ENCODE assay signal across 7 cellular contexts in genomic region chr10:73591935-73592699, GRCh38. TPM values are rescaled to one million over a fixed set of nuclear protein-coding genes. Genes with fewer than 3 reads are reported as not detected.
DNase-seq lines count a peak whose midpoint lies in the region; ATAC-seq and TF ChIP-seq lines count a peak whose summit lies in the region.

No MANE protein-coding gene starts in this region.

- peaks cover 49% of the 10 kb centered on the region for H3K79me2 ChIP-seq in neural progenitor cell (ENCODE audit: low read depth)

- peak; percentile 38 for DNase-seq in GM10248 (ENCODE audit: extremely low spot score)
- peak; percentile 12 for DNase-seq in MV-4-11 (lab: John Stamatoyannopoulos, UW)
- DNase-seq in activated CD4-positive, alpha-beta memory T cell treated with anti-CD3 and anti-CD28 coated beads for 36 hours = peak; percentile 37
- DNase-seq in neural progenitor cell (ENCODE audit: low spot score) = peak; percentile 57
- no peak for DNase-seq in activated CD8-positive, alpha-beta memory T cell treated with anti-CD3 and anti-CD28 coated beads, Interleukin-2, amount 50 U/mL, for 4 hours

- H3K27ac Mint-ChIP-seq in activated CD4-positive, alpha-beta memory T cell treated with anti-CD3 and anti-CD28 coated beads for 36 hours = peak overlapping the region; percentile 16
- peak overlapping the region; percentile 98 for H3K27ac Mint-ChIP-seq in neural progenitor cell

- ATAC-seq in gastroesophageal sphincter = peak; percentile 71
- no peak for ATAC-seq in GM21723 (IDR thresholded peaks at IDR 0.05; ENCODE audit: unreplicated experiment)

- TF ChIP-seq POLR2A in gastroesophageal sphincter (IDR thresholded peaks at IDR 0.05) = no peak

- TF ChIP-seq CTCF in GM10248 (IDR thresholded peaks at IDR 0.05; ENCODE audit: control extremely low read depth, extremely low read depth, low read depth, missing control alignments) = no peak
- TF ChIP-seq CTCF in gastroesophageal sphincter (IDR thresholded peaks at IDR 0.05) = no peak
- TF ChIP-seq CTCF in neural progenitor cell (IDR thresholded peaks at IDR 0.05) = no peak

- TF ChIP-seq EP300 in gastroesophageal sphincter (IDR thresholded peaks at IDR 0.05) = no peak

- H3K27me3 Mint-ChIP-seq in activated CD4-positive, alpha-beta memory T cell treated with anti-CD3 and anti-CD28 coated beads for 36 hours = no peaks in the 10 kb centered on the region
- H3K27me3 Mint-ChIP-seq in neural progenitor cell (ENCODE audit: insufficient read depth, low read depth) = no peaks in the 10 kb centered on the region

- H4K20me1 ChIP-seq in neural progenitor cell (ENCODE audit: low read depth) = peaks cover 12% of the 10 kb centered on the region

- H3K4me2 ChIP-seq in neural progenitor cell = peak overlapping the region; percentile 63

- H3K4me3 ChIP-seq in gastroesophageal sphincter (no peak overlapping the region), neural progenitor cell (peak overlapping the region; percentile 34)

- H3F3A ChIP-seq in neural progenitor cell (ENCODE audit: low read depth) = peaks cover 31% of the 10 kb centered on the region

- no peaks in the 10 kb centered on the region for H3K36me3 ChIP-seq in gastroesophageal sphincter
- no peaks in the 10 kb centered on the region for H3K36me3 ChIP-seq in neural progenitor cell

- peak overlapping the region; percentile 38 for H3K4me3 Mint-ChIP-seq in activated CD4-positive, alpha-beta memory T cell treated with anti-CD3 and anti-CD28 coated beads for 36 hours
- peak overlapping the region; percentile 77 for H3K4me3 Mint-ChIP-seq in neural progenitor cell

- H3K27ac ChIP-seq in gastroesophageal sphincter (peak overlapping the region in 1 of 4 donors; percentile 40), neural progenitor cell (peak overlapping the region; percentile 80)

- peaks cover 15% of the 10 kb centered on the region for H3K4me1 Mint-ChIP-seq in activated CD4-positive, alpha-beta memory T cell treated with anti-CD3 and anti-CD28 coated beads for 36 hours (ENCODE audit: low read depth)
- H3K4me1 Mint-ChIP-seq in neural progenitor cell = peaks cover 26% of the 10 kb centered on the region

- CTCF ChIA-PET in GM10248 (lab: Yijun Ruan, JAX) = interaction anchor here (1.6 to 1.9 kb wide), 3 partner anchors 9 to 63 kb away, joined by 4 to 9 read pairs (median 5); no protein-coding TSS in a partner anchor
- CTCF ChIA-PET in activated CD4-positive, alpha-beta memory T cell treated with anti-CD3 and anti-CD28 coated beads for 36 hours (lab: Charles Lee) = no interaction called here

- WGBS in gastroesophageal sphincter (ENCODE audit: low coverage in 1 of 2), 2 donors = 56 to 63% methylated on average over 3 of the region's 3 CpGs

- H3K4me1 ChIP-seq in gastroesophageal sphincter (peaks cover 0 to 12% (median 3%) of the 10 kb centered on the region in 3 donors), neural progenitor cell (peaks cover 41% of the 10 kb centered on the region)

- H3K9ac ChIP-seq in neural progenitor cell = no peak overlapping the region

- H3K27me3 ChIP-seq in gastroesophageal sphincter (no peaks in the 10 kb centered on the region), neural progenitor cell (no peaks in the 10 kb centered on the region)

- POLR2A ChIA-PET in GM10248 (lab: Yijun Ruan, JAX) = no interaction called here
- POLR2A ChIA-PET in activated CD4-positive, alpha-beta memory T cell treated with anti-CD3 and anti-CD28 coated beads for 36 hours (lab: Charles Lee) = no interaction called here

- H3K9me3 Mint-ChIP-seq in activated CD4-positive, alpha-beta memory T cell treated with anti-CD3 and anti-CD28 coated beads for 36 hours = no peaks in the 10 kb centered on the region
- H3K9me3 Mint-ChIP-seq in neural progenitor cell = no peaks in the 10 kb centered on the region

- H3K9me3 ChIP-seq in gastroesophageal sphincter = no peaks in the 10 kb centered on the region
- no peaks in the 10 kb centered on the region for H3K9me3 ChIP-seq in neural progenitor cell (ENCODE audit: low read depth)

- no peaks in the 10 kb centered on the region for H3K36me3 Mint-ChIP-seq in activated CD4-positive, alpha-beta memory T cell treated with anti-CD3 and anti-CD28 coated beads for 36 hours
- peaks cover 8% of the 10 kb centered on the region for H3K36me3 Mint-ChIP-seq in neural progenitor cell

- intact Hi-C loops in activated CD4-positive, alpha-beta memory T cell treated with anti-CD3 and anti-CD28 coated beads for 36 hours (cut with micrococcal nuclease) = no loop called here

- H2AFZ ChIP-seq in neural progenitor cell (replicated peaks) = no peak overlapping the region

RNA-seq across cellular contexts. Expression of gene USP54, which starts 1.0 kb away (rescaled TPM):
- total RNA-seq in activated CD4-positive, alpha-beta memory T cell treated with anti-CD3 and anti-CD28 coated beads for 36 hours = 1 to 10 TPM; 4.9 to 5.3 TPM
- total RNA-seq in gastroesophageal sphincter (100 to 1,000 TPM in 1 of 4 donors, 10 to 100 TPM in 3; 27.1 to 106 (median 53.8) TPM), neural progenitor cell (ENCODE audit: low replicate concordance) (50.6 and 97.2 TPM in 2 replicates)

RNA-seq across cellular contexts. Expression of gene MYOZ1, which starts 49.2 kb away (rescaled TPM):
- total RNA-seq in activated CD4-positive, alpha-beta memory T cell treated with anti-CD3 and anti-CD28 coated beads for 36 hours = not detected
- not detected for total RNA-seq in gastroesophageal sphincter
- total RNA-seq in neural progenitor cell (ENCODE audit: low replicate concordance) = 1.2 and 1.9 TPM in 2 replicates
